Comparison of ENCODE assay signal across 20 cellular contexts in genomic region chr6:28408076-28408802, GRCh38. TPM values are rescaled to one million over a fixed set of nuclear protein-coding genes. Genes with fewer than 3 reads are reported as not detected.
DNase-seq lines count a peak whose midpoint lies in the region; ATAC-seq and TF ChIP-seq lines count a peak whose summit lies in the region.
"Had no signal": no experiment of that assay in that cellular context is flagged by ENCODE, and none has a peak within 500 bp of the region (broad histone marks: within the 10 kb centered on the region; RNA-seq: fewer than 3 reads in every experiment).

No MANE protein-coding gene starts in this region.

- peak; percentile 97 for ATAC-seq in activated T-cell treated with anti-CD3 and anti-CD28 coated beads, Interleukin-2, amount 50 U/mL, for 72 hours (replicated peaks in 1 of 2)
- peak; percentile 79 for ATAC-seq in stimulated activated naive CD8-positive, alpha-beta T cell treated with anti-CD3 and anti-CD28 coated beads, Interleukin-15, Interleukin-2, amounts not matched to agents 100 U/mL and 50 U/mL, for 24 hours
- no peak for ATAC-seq in GM18873 (IDR thresholded peaks at IDR 0.05; ENCODE audit: low FRiP score, unreplicated experiment)
- ATAC-seq: effector memory CD8-positive, alpha-beta T cell; HCT116; left lung; SK-N-SH treated with all-trans-retinoic acid at 6 μM for 48 hours had no signal

- no peaks in the 10 kb centered on the region for H3K36me3 Mint-ChIP-seq in activated CD4-positive, alpha-beta memory T cell treated with anti-CD3 and anti-CD28 coated beads for 36 hours
- no peaks in the 10 kb centered on the region for H3K36me3 Mint-ChIP-seq in activated CD4-positive, alpha-beta memory T cell treated with anti-CD3 and anti-CD28 coated beads, Interleukin-2, amount 10 ng/mL, durations not matched to agents 7 days and 5 days (ENCODE audit: low read depth)
- H3K36me3 Mint-ChIP-seq in activated T-cell treated with anti-CD3 and anti-CD28 coated beads, Interleukin-2, amount 50 U/mL, for 72 hours (ENCODE audit: insufficient read depth in 2 of 2), result peaks cover 3 to 4% of the 10 kb centered on the region in 2 donors
- H3K36me3 Mint-ChIP-seq: neural progenitor cell had no signal

- CTCF ChIA-PET in activated CD4-positive, alpha-beta memory T cell treated with anti-CD3 and anti-CD28 coated beads for 36 hours (lab: Charles Lee), result no interaction called here
- CTCF ChIA-PET in activated CD4-positive, alpha-beta memory T cell treated with anti-CD3 and anti-CD28 coated beads, Interleukin-2, amount 10 ng/mL, durations not matched to agents 7 days and 5 days (lab: Charles Lee), result no interaction called here

- DNase-seq in activated CD4-positive, alpha-beta memory T cell treated with anti-CD3 and anti-CD28 coated beads for 36 hours, result peak; percentile 13
- no peak for DNase-seq in activated CD4-positive, alpha-beta memory T cell treated with anti-CD3 and anti-CD28 coated beads, Interleukin-2, amount 10 ng/mL, durations not matched to agents 7 days and 5 days
- DNase-seq in activated T-cell treated with anti-CD3 and anti-CD28 coated beads, Interleukin-2, amount 50 U/mL, for 72 hours, result peak; percentile 21 to 36
- DNase-seq in epithelial cell of proximal tubule (ENCODE audit: low read depth) (peak; percentile 84), HK-2 (ENCODE audit: unreplicated experiment) (no peak)
- DNase-seq in stimulated activated naive CD8-positive, alpha-beta T cell treated with anti-CD3 and anti-CD28 coated beads, Interleukin-15, Interleukin-2, amounts not matched to agents 100 U/mL and 50 U/mL, for 24 hours, result no peak
- DNase-seq in NK-92 treated with Interleukin-12 subunit alpha and Interleukin-12 subunit beta, amount 100 ng/mL, for 24 hours (lab: John Stamatoyannopoulos, UW), result no peak
- DNase-seq: effector memory CD8-positive, alpha-beta T cell; head of caudate nucleus; left lung; NCI-H146; NCI-H2171 treated with DMSO at 0.1 percent for 48 hours; NCI-H526 treated with DMSO at 0.1 percent for 48 hours; spleen; stimulated activated CD4-positive, alpha-beta T cell treated with anti-CD3 and anti-CD28 coated beads, Interleukin-4, amount 100 ng/mL, for 24 hours had no signal

- intact Hi-C loops in activated CD4-positive, alpha-beta memory T cell treated with anti-CD3 and anti-CD28 coated beads for 36 hours (cut with micrococcal nuclease), result loop anchor here (1.0 kb wide), 1 partner anchor 18 kb away; no protein-coding TSS in a partner anchor

- POLR2A ChIA-PET in activated CD4-positive, alpha-beta memory T cell treated with anti-CD3 and anti-CD28 coated beads for 36 hours (lab: Charles Lee), result no interaction called here
- POLR2A ChIA-PET in activated CD4-positive, alpha-beta memory T cell treated with anti-CD3 and anti-CD28 coated beads, Interleukin-2, amount 10 ng/mL, durations not matched to agents 7 days and 5 days (lab: Charles Lee), result no interaction called here

- H3K9me3 Mint-ChIP-seq in activated CD4-positive, alpha-beta memory T cell treated with anti-CD3 and anti-CD28 coated beads for 36 hours, result peaks cover 2% of the 10 kb centered on the region
- peaks cover 4% of the 10 kb centered on the region for H3K9me3 Mint-ChIP-seq in activated CD4-positive, alpha-beta memory T cell treated with anti-CD3 and anti-CD28 coated beads, Interleukin-2, amount 10 ng/mL, durations not matched to agents 7 days and 5 days
- H3K9me3 Mint-ChIP-seq in activated T-cell treated with anti-CD3 and anti-CD28 coated beads, Interleukin-2, amount 50 U/mL, for 72 hours, result peaks cover 2 to 3% of the 10 kb centered on the region in 2 donors
- H3K9me3 Mint-ChIP-seq: effector memory CD8-positive, alpha-beta T cell had no signal

- H3K4me3 ChIP-seq in epithelial cell of proximal tubule (ENCODE audit: low read depth, low read length), result no peak overlapping the region
- H3K4me3 ChIP-seq: left lung, neural progenitor cell, spleen had no signal

- no peak overlapping the region for H3K4me3 Mint-ChIP-seq in activated CD4-positive, alpha-beta memory T cell treated with anti-CD3 and anti-CD28 coated beads for 36 hours
- no peak overlapping the region for H3K4me3 Mint-ChIP-seq in activated CD4-positive, alpha-beta memory T cell treated with anti-CD3 and anti-CD28 coated beads, Interleukin-2, amount 10 ng/mL, durations not matched to agents 7 days and 5 days
- peak overlapping the region; percentile 25 to 64 for H3K4me3 Mint-ChIP-seq in activated T-cell treated with anti-CD3 and anti-CD28 coated beads, Interleukin-2, amount 50 U/mL, for 72 hours
- H3K4me3 Mint-ChIP-seq: effector memory CD8-positive, alpha-beta T cell; neural progenitor cell; T-helper 2 cell treated with Interferon-gamma antibody and Interleukin-4, amounts not matched to agents 5 μg/mL and 100 μg/mL, for 36 hours had no signal

- peak overlapping the region; percentile 31 for H3K27ac Mint-ChIP-seq in activated CD4-positive, alpha-beta memory T cell treated with anti-CD3 and anti-CD28 coated beads for 36 hours
- H3K27ac Mint-ChIP-seq in activated CD4-positive, alpha-beta memory T cell treated with anti-CD3 and anti-CD28 coated beads, Interleukin-2, amount 10 ng/mL, durations not matched to agents 7 days and 5 days, result no peak overlapping the region
- H3K27ac Mint-ChIP-seq in activated T-cell treated with anti-CD3 and anti-CD28 coated beads, Interleukin-2, amount 50 U/mL, for 72 hours, result no peak overlapping the region
- H3K27ac Mint-ChIP-seq: effector memory CD8-positive, alpha-beta T cell; neural progenitor cell; T-helper 2 cell treated with Interferon-gamma antibody and Interleukin-4, amounts not matched to agents 5 μg/mL and 100 μg/mL, for 36 hours had no signal

- no peak for TF ChIP-seq CTCF in epithelial cell of proximal tubule (conservative IDR thresholded peaks at IDR 0.05; ENCODE audit: low read depth, low read length)

- H3K4me1 Mint-ChIP-seq in activated CD4-positive, alpha-beta memory T cell treated with anti-CD3 and anti-CD28 coated beads for 36 hours (ENCODE audit: low read depth), result peaks cover 10% of the 10 kb centered on the region
- peaks cover 14% of the 10 kb centered on the region for H3K4me1 Mint-ChIP-seq in activated CD4-positive, alpha-beta memory T cell treated with anti-CD3 and anti-CD28 coated beads, Interleukin-2, amount 10 ng/mL, durations not matched to agents 7 days and 5 days
- peaks cover 31% of the 10 kb centered on the region for H3K4me1 Mint-ChIP-seq in activated T-cell treated with anti-CD3 and anti-CD28 coated beads, Interleukin-2, amount 50 U/mL, for 72 hours (ENCODE audit: low read depth)
- H3K4me1 Mint-ChIP-seq: neural progenitor cell had no signal

- H3K27me3 Mint-ChIP-seq in activated CD4-positive, alpha-beta memory T cell treated with anti-CD3 and anti-CD28 coated beads for 36 hours, result peaks cover 34% of the 10 kb centered on the region
- H3K27me3 Mint-ChIP-seq in activated CD4-positive, alpha-beta memory T cell treated with anti-CD3 and anti-CD28 coated beads, Interleukin-2, amount 10 ng/mL, durations not matched to agents 7 days and 5 days, result peaks cover 45% of the 10 kb centered on the region
- peaks cover 51% of the 10 kb centered on the region for H3K27me3 Mint-ChIP-seq in activated T-cell treated with anti-CD3 and anti-CD28 coated beads, Interleukin-2, amount 50 U/mL, for 72 hours (ENCODE audit: low read depth)

RNA-seq across cellular contexts. Expression of gene ZSCAN12, which starts 8.7 kb away (rescaled TPM):
- 1 to 10 TPM; 4.1 to 4.4 TPM for total RNA-seq in activated CD4-positive, alpha-beta memory T cell treated with anti-CD3 and anti-CD28 coated beads for 36 hours
- total RNA-seq in activated CD4-positive, alpha-beta memory T cell treated with anti-CD3 and anti-CD28 coated beads, Interleukin-2, amount 10 ng/mL, durations not matched to agents 7 days and 5 days, result 1 to 10 TPM; 4.6 to 4.9 TPM
- 1 to 10 TPM; 5.6 to 6.4 TPM for total RNA-seq in activated T-cell treated with anti-CD3 and anti-CD28 coated beads, Interleukin-2, amount 50 U/mL, for 72 hours
- 4.8 and 4.9 TPM in 2 replicates for total RNA-seq in epithelial cell of proximal tubule

RNA-seq across cellular contexts. Expression of gene ZSCAN23, which starts 35.1 kb away (rescaled TPM):
- total RNA-seq in activated CD4-positive, alpha-beta memory T cell treated with anti-CD3 and anti-CD28 coated beads for 36 hours, result 1 to 10 TPM in 1 of 2 experiments, under 1 TPM in 1; 0.83 to 1.1 TPM
- total RNA-seq in activated CD4-positive, alpha-beta memory T cell treated with anti-CD3 and anti-CD28 coated beads, Interleukin-2, amount 10 ng/mL, durations not matched to agents 7 days and 5 days, result under 1 TPM; 0.38 to 0.45 TPM
- total RNA-seq in activated T-cell treated with anti-CD3 and anti-CD28 coated beads, Interleukin-2, amount 50 U/mL, for 72 hours, result 1 to 10 TPM; 2.5 to 4.3 TPM
- total RNA-seq in epithelial cell of proximal tubule, result 0.87 and 2.6 TPM in 2 replicates

RNA-seq across cellular contexts. Expression of gene ZKSCAN3, which starts 58.5 kb away (rescaled TPM):
- total RNA-seq in activated CD4-positive, alpha-beta memory T cell treated with anti-CD3 and anti-CD28 coated beads for 36 hours, result 1 to 10 TPM; 2.2 to 2.7 TPM
- 1 to 10 TPM; 5.5 to 6.5 TPM for total RNA-seq in activated CD4-positive, alpha-beta memory T cell treated with anti-CD3 and anti-CD28 coated beads, Interleukin-2, amount 10 ng/mL, durations not matched to agents 7 days and 5 days
- total RNA-seq in activated T-cell treated with anti-CD3 and anti-CD28 coated beads, Interleukin-2, amount 50 U/mL, for 72 hours, result 1 to 10 TPM; 3.3 to 5.2 TPM
- total RNA-seq in epithelial cell of proximal tubule, result 1.8 and 3.6 TPM in 2 replicates

Comparison
In these comparisons a context has a peak if more than half of its experiments do, and no peak if none do; other contexts are left out.
1. DNase-seq: peak in activated CD4-positive, alpha-beta memory T cell treated with anti-CD3 and anti-CD28 coated beads for 36 hours (single experiment), activated T-cell treated with anti-CD3 and anti-CD28 coated beads, Interleukin-2, amount 50 U/mL, for 72 hours (2 of 2) and epithelial cell of proximal tubule (single experiment); none in activated CD4-positive, alpha-beta memory T cell treated with anti-CD3 and anti-CD28 coated beads, Interleukin-2, amount 10 ng/mL, durations not matched to agents 7 days and 5 days (single experiment), stimulated activated naive CD8-positive, alpha-beta T cell treated with anti-CD3 and anti-CD28 coated beads, Interleukin-15, Interleukin-2, amounts not matched to agents 100 U/mL and 50 U/mL, for 24 hours (single experiment), HK-2 (single experiment) and NK-92 treated with Interleukin-12 subunit alpha and Interleukin-12 subunit beta, amount 100 ng/mL, for 24 hours (single experiment).
2. H3K4me3 Mint-ChIP-seq: peak in activated T-cell treated with anti-CD3 and anti-CD28 coated beads, Interleukin-2, amount 50 U/mL, for 72 hours (2 of 2); none in activated CD4-positive, alpha-beta memory T cell treated with anti-CD3 and anti-CD28 coated beads for 36 hours (single experiment) and activated CD4-positive, alpha-beta memory T cell treated with anti-CD3 and anti-CD28 coated beads, Interleukin-2, amount 10 ng/mL, durations not matched to agents 7 days and 5 days (single experiment).